8 cellular contexts compared by ENCODE assay signal in the genomic region with DNA sequence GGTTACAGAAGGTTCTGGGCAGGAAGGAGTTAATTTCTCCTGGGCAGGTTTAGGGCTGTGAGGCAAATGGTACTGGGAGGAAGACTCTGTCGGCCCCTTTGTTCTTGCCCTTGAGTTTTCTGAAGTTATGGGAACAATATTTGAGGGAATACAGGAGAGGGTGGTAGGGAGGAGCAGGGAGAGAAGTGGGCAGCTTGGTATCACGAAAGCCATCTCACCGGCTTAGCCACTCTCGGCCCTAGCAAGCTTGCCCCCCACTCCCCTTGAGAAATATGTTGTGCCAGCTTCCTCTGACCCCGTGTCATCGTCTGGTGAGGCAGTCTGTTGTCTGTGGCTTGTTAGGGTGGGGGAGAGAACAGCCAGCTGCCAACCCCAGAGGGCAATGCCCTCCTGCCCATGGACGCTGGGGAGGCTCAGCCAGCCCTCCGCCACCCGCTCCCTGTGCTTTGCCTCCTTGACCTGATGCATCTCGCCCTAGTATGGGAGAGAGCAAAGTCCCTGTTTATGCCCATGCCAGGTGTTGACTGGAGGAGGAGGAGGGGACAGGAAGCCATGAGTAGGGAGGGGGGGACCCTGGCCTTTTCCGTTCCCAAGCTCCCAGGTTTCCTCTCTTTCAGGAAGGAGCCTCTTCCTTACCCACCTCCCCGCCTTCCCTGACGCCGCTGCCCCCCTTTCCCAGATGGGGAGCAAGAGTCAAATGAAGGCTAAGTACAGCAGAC. TPM values are rescaled to one million over a fixed set of nuclear protein-coding genes. Genes with fewer than 3 reads are reported as not detected.
DNase-seq lines count a peak whose midpoint lies in the region; ATAC-seq and TF ChIP-seq lines count a peak whose summit lies in the region.

No MANE protein-coding gene starts in this region.

- no peak for DNase-seq in activated naive CD4-positive, alpha-beta T cell treated with anti-CD3 and anti-CD28 coated beads, Interleukin-2, amount 10 ng/mL, durations not matched to agents 7 days and 5 days
- no peak for DNase-seq in activated naive CD4-positive, alpha-beta T cell treated with anti-CD3 and anti-CD28 coated beads, Interleukin-2, amount 50 U/mL, for 16 hours
- peak in 47 of 61 donors; percentile 7 to 70 (median 38) for DNase-seq in caudate nucleus (lab: John Stamatoyannopoulos, UW)
- DNase-seq in lower leg skin (ENCODE audit: low spot score in 2 of 2) = peak in 1 of 2 donors; percentile 85
- no peak for DNase-seq in thoracic aorta (ENCODE audit: low spot score)
- DNase-seq in stimulated activated CD4-positive, alpha-beta T cell treated with anti-CD3 and anti-CD28 coated beads, Interleukin-15, amount 100 ng/mL, for 24 hours = no peak
- DNase-seq in NCI-H82 treated with DMSO at 0.1 percent for 48 hours (lab: John Stamatoyannopoulos, UW; ENCODE audit: unreplicated experiment) = no peak

- no peaks in the 10 kb centered on the region for H3K36me3 ChIP-seq in thoracic aorta

- H3K36me3 Mint-ChIP-seq in activated naive CD4-positive, alpha-beta T cell treated with anti-CD3 and anti-CD28 coated beads, Interleukin-2, amount 10 ng/mL, durations not matched to agents 7 days and 5 days = no peaks in the 10 kb centered on the region

- H3K9me3 ChIP-seq in thoracic aorta = no peaks in the 10 kb centered on the region

- H3K4me1 ChIP-seq in thoracic aorta (ENCODE audit: control insufficient read depth in 1 of 2, low read depth in 2 of 2) = peaks cover 17 to 43% of the 10 kb centered on the region in 2 donors

- H3K27me3 ChIP-seq in thoracic aorta (replicated peaks; ENCODE audit: insufficient read depth) = no peaks in the 10 kb centered on the region

- H3K27me3 Mint-ChIP-seq in activated naive CD4-positive, alpha-beta T cell treated with anti-CD3 and anti-CD28 coated beads, Interleukin-2, amount 10 ng/mL, durations not matched to agents 7 days and 5 days = peaks cover 73% of the 10 kb centered on the region

- ATAC-seq in thoracic aorta (ENCODE audit: insufficient number of reproducible peaks, low FRiP score, low read depth) (no peak), GM21786 (IDR thresholded peaks at IDR 0.05; ENCODE audit: unreplicated experiment) (no peak)

- intact Hi-C loops in lower leg skin (cut with DNase I; ENCODE audit: low total_unique reads) = no loop called here

- H3K9me3 Mint-ChIP-seq in activated naive CD4-positive, alpha-beta T cell treated with anti-CD3 and anti-CD28 coated beads, Interleukin-2, amount 10 ng/mL, durations not matched to agents 7 days and 5 days = no peaks in the 10 kb centered on the region

- CTCF ChIA-PET in activated naive CD4-positive, alpha-beta T cell treated with anti-CD3 and anti-CD28 coated beads, Interleukin-2, amount 10 ng/mL, durations not matched to agents 7 days and 5 days (lab: Charles Lee) = interaction anchor here (1.4 kb wide), 1 partner anchor 14 kb away, joined by 4 read pairs; no protein-coding TSS in a partner anchor

- H3K27ac Mint-ChIP-seq in activated naive CD4-positive, alpha-beta T cell treated with anti-CD3 and anti-CD28 coated beads, Interleukin-2, amount 10 ng/mL, durations not matched to agents 7 days and 5 days = no peak overlapping the region

- no peak for TF ChIP-seq POLR2A in lower leg skin (IDR thresholded peaks at IDR 0.05)

- 14 to 18% methylated on average over 14 of the region's 14 CpGs for WGBS in lower leg skin, 2 donors

- no peak for TF ChIP-seq CTCF in lower leg skin (IDR thresholded peaks at IDR 0.05)
- no peak for TF ChIP-seq CTCF in thoracic aorta (IDR thresholded peaks at IDR 0.05)

- peak overlapping the region; percentile 98 for H3K27ac ChIP-seq in caudate nucleus (ENCODE audit: low read depth, low read length)
- no peak overlapping the region for H3K27ac ChIP-seq in thoracic aorta

- H3K4me1 Mint-ChIP-seq in activated naive CD4-positive, alpha-beta T cell treated with anti-CD3 and anti-CD28 coated beads, Interleukin-2, amount 10 ng/mL, durations not matched to agents 7 days and 5 days = peaks cover 30% of the 10 kb centered on the region

- peak overlapping the region; percentile 60 for H3K4me3 Mint-ChIP-seq in activated naive CD4-positive, alpha-beta T cell treated with anti-CD3 and anti-CD28 coated beads, Interleukin-2, amount 10 ng/mL, durations not matched to agents 7 days and 5 days

- H3K4me3 ChIP-seq in lower leg skin (ENCODE audit: low read depth, poor library complexity, severe bottlenecking) (peak overlapping the region; percentile 84), thoracic aorta (peak overlapping the region; percentile 80)

RNA-seq across cellular contexts. Expression of gene EFNA1, which starts 1.2 kb away (rescaled TPM):
- 100 to 1,000 TPM; 125 to 235 (median 185) TPM for total RNA-seq in lower leg skin
- total RNA-seq in thoracic aorta = 10 to 100 TPM in 1 of 2 donors, 1 to 10 TPM in 1; 4.6 to 15.4 TPM

RNA-seq across cellular contexts. Expression of gene SLC50A1, which starts 6.7 kb away (rescaled TPM):
- total RNA-seq in lower leg skin = 10 to 100 TPM; 33.3 to 59.4 (median 43.7) TPM
- total RNA-seq in thoracic aorta = 10 to 100 TPM; 13.0 to 22.2 TPM

RNA-seq across cellular contexts. Expression of gene DPM3, which starts 11.4 kb away (rescaled TPM):
- total RNA-seq in lower leg skin (10 to 100 TPM; 19.2 to 74.7 (median 36.9) TPM), thoracic aorta (10 to 100 TPM; 28.8 to 68.6 TPM)

RNA-seq across cellular contexts. Expression of gene KRTCAP2, which starts 44.2 kb away (rescaled TPM):
- total RNA-seq in lower leg skin (100 to 1,000 TPM in 2 of 4 donors, 10 to 100 TPM in 2; 48.6 to 109 (median 97.6) TPM), thoracic aorta (100 to 1,000 TPM; 106 to 112 TPM)

RNA-seq across cellular contexts. Expression of gene TRIM46, which starts 44.7 kb away (rescaled TPM):
- total RNA-seq in lower leg skin (1 to 10 TPM in 1 of 4 donors, under 1 TPM in 2, not detected in 1; 0.17 to 1.2 (median 0.62) TPM), thoracic aorta (1 to 10 TPM; 2.7 to 5.8 TPM)

Comparison
In these comparisons a context has a peak if more than half of its experiments do, and no peak if none do; other contexts are left out.
1. DNase-seq: peak in caudate nucleus (47 of 61); none in activated naive CD4-positive, alpha-beta T cell treated with anti-CD3 and anti-CD28 coated beads, Interleukin-2, amount 10 ng/mL, durations not matched to agents 7 days and 5 days (single experiment), activated naive CD4-positive, alpha-beta T cell treated with anti-CD3 and anti-CD28 coated beads, Interleukin-2, amount 50 U/mL, for 16 hours (single experiment), thoracic aorta (single experiment), stimulated activated CD4-positive, alpha-beta T cell treated with anti-CD3 and anti-CD28 coated beads, Interleukin-15, amount 100 ng/mL, for 24 hours (single experiment) and NCI-H82 treated with DMSO at 0.1 percent for 48 hours (single experiment).
2. RNA of gene EFNA1, which starts 1.2 kb away (total RNA-seq): 125 to 235 TPM in lower leg skin; 4.6 to 15.4 TPM in thoracic aorta; every median in the first group is over 4 times any median in the second.